Comparison of ENCODE assay signal across 22 cellular contexts in the genomic region with DNA sequence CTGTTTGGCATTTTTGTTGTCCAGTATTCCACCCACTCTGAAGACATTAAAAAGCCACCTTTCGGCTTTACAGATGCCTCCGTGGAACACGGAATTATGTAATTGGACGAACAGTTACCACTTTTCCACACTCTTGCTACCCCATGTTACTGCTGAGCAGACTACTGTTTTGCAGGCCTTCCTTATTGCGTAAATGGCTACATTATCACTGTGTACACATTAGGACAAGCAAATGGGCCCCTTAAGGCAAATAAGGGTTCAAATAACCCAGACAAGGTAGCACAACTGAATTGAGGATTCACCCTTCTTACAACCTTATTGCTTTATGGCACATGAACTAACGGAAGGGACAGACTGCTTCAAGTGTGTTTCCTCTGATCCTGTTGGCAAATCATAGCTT.
A peak's percentile ranks its signal among the peaks of the same experiment; 100 is the strongest.
DNase-seq lines count a peak whose midpoint lies in the region; ATAC-seq and TF ChIP-seq lines count a peak whose summit lies in the region.
"Had no signal": no experiment of that assay in that cellular context is flagged by ENCODE, and none has a peak within 500 bp of the region (broad histone marks: within the 10 kb centered on the region; RNA-seq: fewer than 3 reads in every experiment).

No MANE protein-coding gene starts in this region.

- H3K9me3 ChIP-seq in hepatocyte (ENCODE audit: low read depth), result no peaks in the 10 kb centered on the region
- H3K9me3 ChIP-seq: Caco-2 had no signal

- H3K79me2 ChIP-seq in hepatocyte, result no peaks in the 10 kb centered on the region

- no peak overlapping the region for H3K4me3 ChIP-seq in hepatocyte
- H3K4me3 ChIP-seq: A549, GM12878 had no signal

- peak; percentile 6 for DNase-seq in DMS53 (lab: John Stamatoyannopoulos, UW)
- DNase-seq in DMS53 treated with DMSO at 0.1 percent for 48 hours (lab: John Stamatoyannopoulos, UW; ENCODE audit: unreplicated experiment), result no peak
- peak; percentile 30 for DNase-seq in HuH-7 (ENCODE audit: low spot score)
- peak; percentile 62 for DNase-seq in NCI-H69 (lab: John Stamatoyannopoulos, UW)
- DNase-seq in hepatocyte (ENCODE audit: low spot score), result peak; percentile 21
- DNase-seq in osteocyte (ENCODE audit: extremely low spot score, unreplicated experiment), result no peak
- DNase-seq in natural killer cell, result no peak
- DNase-seq: AML-193; CD4-positive, alpha-beta T cell; DMS153; DND-41; EL; GOT3; H7; HFFc6 had no signal

- H3K9me3 Mint-ChIP-seq in osteocyte (ENCODE audit: unreplicated experiment) (peaks cover 10% of the 10 kb centered on the region), natural killer cell (no peaks in the 10 kb centered on the region)
- H3K9me3 Mint-ChIP-seq: CD4-positive, alpha-beta T cell had no signal

- intact Hi-C loops in natural killer cell (cut with micrococcal nuclease), result no loop called here

- WGBS in hepatocyte (ENCODE audit: low lambda C conversion rate, missing lambda C conversion rate), result 68% methylated on average over 6 of the region's 6 CpGs

- no peak for ATAC-seq in natural killer cell
- ATAC-seq: A549, GM12878, HCT116 had no signal

- H3K27ac Mint-ChIP-seq in osteocyte (ENCODE audit: unreplicated experiment) (no peak overlapping the region), natural killer cell (no peak overlapping the region)
- H3K27ac Mint-ChIP-seq: CD4-positive, alpha-beta T cell; HFFc6 had no signal

- H3K27me3 Mint-ChIP-seq in osteocyte (ENCODE audit: unreplicated experiment) (peaks cover 4% of the 10 kb centered on the region), natural killer cell (ENCODE audit: low read depth in 2 of 2) (no peaks in the 10 kb centered on the region)
- H3K27me3 Mint-ChIP-seq: CD4-positive, alpha-beta T cell had no signal

- no peak overlapping the region for H3K27ac ChIP-seq in hepatocyte
- H3K27ac ChIP-seq: 22Rv1, A549, C4-2B, HL-60 had no signal

- H3K4me1 Mint-ChIP-seq in osteocyte (ENCODE audit: unreplicated experiment) (peaks cover 6% of the 10 kb centered on the region), natural killer cell (no peaks in the 10 kb centered on the region)

- H3K36me3 Mint-ChIP-seq in osteocyte (ENCODE audit: unreplicated experiment) (no peaks in the 10 kb centered on the region), natural killer cell (no peaks in the 10 kb centered on the region)

- H3K4me3 Mint-ChIP-seq in osteocyte (ENCODE audit: unreplicated experiment), result no peak overlapping the region
- H3K4me3 Mint-ChIP-seq in natural killer cell, result no peak overlapping the region
- H3K4me3 Mint-ChIP-seq: CD4-positive, alpha-beta T cell; HFFc6 had no signal

- H2AFZ ChIP-seq in hepatocyte, result no peak overlapping the region

- H3K4me1 ChIP-seq in hepatocyte (ENCODE audit: insufficient read depth), result peaks cover 10% of the 10 kb centered on the region
- H3K4me1 ChIP-seq: A549 had no signal

- no peaks in the 10 kb centered on the region for H3K36me3 ChIP-seq in hepatocyte (replicated peaks; ENCODE audit: insufficient read depth, low read depth)

- H4K20me1 ChIP-seq in hepatocyte (ENCODE audit: insufficient read depth, poor library complexity, severe bottlenecking), result no peaks in the 10 kb centered on the region

- no peak overlapping the region for H3K4me2 ChIP-seq in hepatocyte
- H3K4me2 ChIP-seq: A549 had no signal

- TF ChIP-seq CTCF in hepatocyte (IDR thresholded peaks at IDR 0.05; ENCODE audit: poor library complexity) (no peak), osteocyte (IDR thresholded peaks at IDR 0.05) (no peak), natural killer cell (IDR thresholded peaks at IDR 0.05) (no peak)

- H3K27me3 ChIP-seq in hepatocyte, result no peaks in the 10 kb centered on the region

- no peaks in the 10 kb centered on the region for H3K9me2 ChIP-seq in hepatocyte (replicated peaks; ENCODE audit: insufficient read depth)

Comparison
In these comparisons a context has a peak if more than half of its experiments do, and no peak if none do; other contexts are left out.
1. DNase-seq: peak in DMS53 (single experiment), HuH-7 (single experiment), NCI-H69 (single experiment) and hepatocyte (single experiment); none in DMS53 treated with DMSO at 0.1 percent for 48 hours (single experiment), osteocyte (single experiment) and natural killer cell (single experiment).